In the genomic region with DNA sequence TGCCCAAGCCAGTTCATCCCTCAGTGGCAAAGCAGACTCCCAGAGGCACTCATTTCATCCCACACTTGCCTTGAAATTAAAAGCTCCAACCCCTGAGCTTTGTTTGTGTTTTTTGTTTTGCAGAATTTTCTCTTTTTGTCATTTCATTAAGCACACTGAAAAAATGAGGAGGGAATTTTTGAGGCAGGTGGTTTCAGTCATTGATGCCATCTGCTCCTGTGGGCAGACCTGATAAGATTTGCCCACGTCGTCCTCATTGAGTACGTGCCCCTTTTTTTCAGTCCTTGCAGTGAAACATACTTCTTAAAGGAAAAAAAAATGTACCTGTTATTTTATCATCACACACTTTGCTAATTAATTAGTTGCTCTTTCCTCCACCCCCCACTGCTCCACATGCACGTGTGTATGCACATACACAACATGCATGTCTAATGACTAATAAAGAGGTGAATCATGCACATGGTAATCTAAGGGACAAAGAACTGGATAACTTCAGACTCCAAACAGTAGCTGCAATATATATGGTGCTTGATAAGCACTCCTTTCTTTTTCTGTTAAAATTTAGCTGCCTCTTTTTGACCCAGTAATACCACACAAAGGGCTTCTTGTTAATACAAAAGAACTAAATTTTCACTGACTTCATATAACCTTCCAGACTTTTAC, we compare ENCODE assay signal across 21 cellular contexts.
DNase-seq lines count a peak whose midpoint lies in the region; ATAC-seq and TF ChIP-seq lines count a peak whose summit lies in the region.
"Had no signal": no experiment of that assay in that cellular context is flagged by ENCODE, and none has a peak within 500 bp of the region (broad histone marks: within the 10 kb centered on the region; RNA-seq: fewer than 3 reads in every experiment).

No MANE protein-coding gene starts in this region.

- ATAC-seq in stimulated activated naive B cell treated with anti-CD40 and anti-IgM and Interleukin-4, amounts not matched to agents 10 μg/mL and 1 μg/mL and 100 μg/mL, for 72 hours (replicated peaks), result no peak
- ATAC-seq: Panc1, right cardiac atrium had no signal

- no peaks in the 10 kb centered on the region for H3K9me3 ChIP-seq in fibroblast of lung (ENCODE audit: control insufficient read depth, insufficient read depth, low read depth, low read length)
- H3K9me3 ChIP-seq: BE2C had no signal

- H3K79me2 ChIP-seq in fibroblast of lung (ENCODE audit: control insufficient read depth, insufficient read depth, low read length), result no peaks in the 10 kb centered on the region

- peaks cover 32 to 41% of the 10 kb centered on the region in 2 donors for H3K36me3 Mint-ChIP-seq in stimulated activated naive B cell treated with anti-CD40 and anti-IgM and Interleukin-4, amounts not matched to agents 10 μg/mL and 1 μg/mL and 100 μg/mL, for 72 hours
- peaks cover 42% of the 10 kb centered on the region for H3K36me3 Mint-ChIP-seq in progenitor cell of endocrine pancreas (ENCODE audit: insufficient read depth)

- peaks cover 3 to 12% of the 10 kb centered on the region in 2 donors for H3K4me1 Mint-ChIP-seq in stimulated activated naive B cell treated with anti-CD40 and anti-IgM and Interleukin-4, amounts not matched to agents 10 μg/mL and 1 μg/mL and 100 μg/mL, for 72 hours
- peaks cover 10% of the 10 kb centered on the region for H3K4me1 Mint-ChIP-seq in progenitor cell of endocrine pancreas (ENCODE audit: low read depth)

- H3K4me3 Mint-ChIP-seq in stimulated activated naive B cell treated with anti-CD40 and anti-IgM and Interleukin-4, amounts not matched to agents 10 μg/mL and 1 μg/mL and 100 μg/mL, for 72 hours, result no peak overlapping the region
- no peak overlapping the region for H3K4me3 Mint-ChIP-seq in progenitor cell of endocrine pancreas (ENCODE audit: low read depth)
- H3K4me3 Mint-ChIP-seq: stimulated activated naive CD8-positive, alpha-beta T cell treated with anti-CD3 and anti-CD28 coated beads, Interleukin-15, Interleukin-2, amounts not matched to agents 100 ng/mL and 50 ng/mL, for 24 hours; type B pancreatic cell had no signal

- no peak overlapping the region for H3K27ac ChIP-seq in fibroblast of lung (ENCODE audit: insufficient read depth, low read length)

- H3K27me3 ChIP-seq in fibroblast of lung (ENCODE audit: control insufficient read depth, insufficient read depth, low read length), result no peaks in the 10 kb centered on the region
- H3K27me3 ChIP-seq: BE2C, dorsolateral prefrontal cortex had no signal

- H3K36me3 ChIP-seq in fibroblast of lung (ENCODE audit: control insufficient read depth, insufficient read depth, low read length), result no peaks in the 10 kb centered on the region

- no peaks in the 10 kb centered on the region for H3K4me1 ChIP-seq in fibroblast of lung (ENCODE audit: control insufficient read depth, extremely low read depth, insufficient read depth, low read length)
- H3K4me1 ChIP-seq: BE2C had no signal

- H3K27me3 Mint-ChIP-seq in stimulated activated naive B cell treated with anti-CD40 and anti-IgM and Interleukin-4, amounts not matched to agents 10 μg/mL and 1 μg/mL and 100 μg/mL, for 72 hours, result no peaks in the 10 kb centered on the region
- H3K27me3 Mint-ChIP-seq in progenitor cell of endocrine pancreas, result peaks cover 5% of the 10 kb centered on the region
- H3K27me3 Mint-ChIP-seq: stimulated activated naive CD8-positive, alpha-beta T cell treated with anti-CD3 and anti-CD28 coated beads, Interleukin-15, Interleukin-2, amounts not matched to agents 100 ng/mL and 50 ng/mL, for 24 hours; type B pancreatic cell had no signal

- H3K9me3 Mint-ChIP-seq in stimulated activated naive B cell treated with anti-CD40 and anti-IgM and Interleukin-4, amounts not matched to agents 10 μg/mL and 1 μg/mL and 100 μg/mL, for 72 hours, result no peaks in the 10 kb centered on the region
- no peaks in the 10 kb centered on the region for H3K9me3 Mint-ChIP-seq in progenitor cell of endocrine pancreas (ENCODE audit: low read depth)
- H3K9me3 Mint-ChIP-seq: activated T-helper 2 cell treated with anti-CD3 and anti-CD28 coated beads, Interferon-gamma antibody, Interleukin-2, Interleukin-4, amounts not matched to agents 10 μg/mL and 5 μg/mL and 100 μg/mL, durations not matched to agents 14 hours and 24 hours and 36 hours; stimulated activated naive CD8-positive, alpha-beta T cell treated with anti-CD3 and anti-CD28 coated beads, Interleukin-15, Interleukin-2, amounts not matched to agents 100 ng/mL and 50 ng/mL, for 24 hours; type B pancreatic cell had no signal

- TF ChIP-seq CTCF in fibroblast of lung (conservative IDR thresholded peaks at IDR 0.05 in 1 of 2, IDR thresholded peaks at IDR 0.05 in 1 of 2; ENCODE audit: low read depth in 1 of 2, low read length in 2 of 2) (no peak), progenitor cell of endocrine pancreas (IDR thresholded peaks at IDR 0.05; ENCODE audit: unreplicated experiment) (no peak)

- H3K4me3 ChIP-seq in fibroblast of lung (replicated peaks in 1 of 4; ENCODE audit: control extremely low read depth in 1 of 4, insufficient read depth in 1 of 4, low read depth in 3 of 4, low read length in 4 of 4), result no peak overlapping the region
- H3K4me3 ChIP-seq: dorsolateral prefrontal cortex had no signal

- H3K27ac Mint-ChIP-seq in stimulated activated naive B cell treated with anti-CD40 and anti-IgM and Interleukin-4, amounts not matched to agents 10 μg/mL and 1 μg/mL and 100 μg/mL, for 72 hours, result peak overlapping the region; percentile 47
- H3K27ac Mint-ChIP-seq in progenitor cell of endocrine pancreas, result no peak overlapping the region
- H3K27ac Mint-ChIP-seq: activated T-helper 2 cell treated with anti-CD3 and anti-CD28 coated beads, Interferon-gamma antibody, Interleukin-2, Interleukin-4, amounts not matched to agents 10 μg/mL and 5 μg/mL and 100 μg/mL, durations not matched to agents 14 hours and 24 hours and 36 hours; stimulated activated naive CD8-positive, alpha-beta T cell treated with anti-CD3 and anti-CD28 coated beads, Interleukin-15, Interleukin-2, amounts not matched to agents 100 ng/mL and 50 ng/mL, for 24 hours; type B pancreatic cell had no signal

- no peaks in the 10 kb centered on the region for H4K20me1 ChIP-seq in fibroblast of lung (ENCODE audit: control insufficient read depth, extremely low read depth, insufficient read depth, low read length)

- H3K4me2 ChIP-seq in fibroblast of lung (ENCODE audit: extremely low read depth, insufficient read depth, low read length), result no peak overlapping the region

- H3K9ac ChIP-seq in fibroblast of lung (ENCODE audit: insufficient read depth, low read length), result no peak overlapping the region

- no peak overlapping the region for H2AFZ ChIP-seq in fibroblast of lung (ENCODE audit: low read length)

- peak; percentile 32 to 70 for DNase-seq in NCI-H524 (lab: John Stamatoyannopoulos, UW)
- DNase-seq in NCI-H524 treated with DMSO at 0.1 percent for 48 hours (lab: John Stamatoyannopoulos, UW), result no peak
- DNase-seq in RPMI7951 (ENCODE audit: low read depth), result peak; percentile 24
- DNase-seq in fibroblast of lung (ENCODE audit: low read depth in 2 of 2), result peak; percentile 20 to 59
- no peak for DNase-seq in stimulated activated naive B cell treated with anti-CD40 and anti-IgM and Interleukin-4, amounts not matched to agents 10 μg/mL and 1 μg/mL and 100 μg/mL, for 72 hours
- DNase-seq in progenitor cell of endocrine pancreas (ENCODE audit: low spot score, unreplicated experiment), result no peak
- DNase-seq in activated gamma-delta T cell treated with Interleukin-2 at 50 U/mL for 16 hours, result no peak
- no peak for DNase-seq in activated CD8-positive, alpha-beta memory T cell treated with anti-CD3 and anti-CD28 coated beads, Interleukin-2, amount 50 U/mL, for 4 hours
- DNase-seq: 8988T, BE2C, Calu3, dorsolateral prefrontal cortex, GDM1, NCI-H1436, nucleus accumbens, right cardiac atrium, T1000 had no signal

Comparison
In these comparisons a context has a peak if more than half of its experiments do, and no peak if none do; other contexts are left out.
1. DNase-seq: peak in NCI-H524 (2 of 2), RPMI7951 (single experiment) and fibroblast of lung (2 of 2); none in NCI-H524 treated with DMSO at 0.1 percent for 48 hours (single experiment), stimulated activated naive B cell treated with anti-CD40 and anti-IgM and Interleukin-4, amounts not matched to agents 10 μg/mL and 1 μg/mL and 100 μg/mL, for 72 hours (single experiment), progenitor cell of endocrine pancreas (single experiment), activated gamma-delta T cell treated with Interleukin-2 at 50 U/mL for 16 hours (single experiment) and activated CD8-positive, alpha-beta memory T cell treated with anti-CD3 and anti-CD28 coated beads, Interleukin-2, amount 50 U/mL, for 4 hours (single experiment).